ENCODE assay signal across 21 cellular contexts in genomic region chr3:71487418-71487817, GRCh38.
A peak's percentile ranks its signal among the peaks of the same experiment; 100 is the strongest.
DNase-seq lines count a peak whose midpoint lies in the region; ATAC-seq and TF ChIP-seq lines count a peak whose summit lies in the region.
"Had no signal": no experiment of that assay in that cellular context is flagged by ENCODE, and none has a peak within 500 bp of the region (broad histone marks: within the 10 kb centered on the region; RNA-seq: fewer than 3 reads in every experiment).

No MANE protein-coding gene starts in this region.

- POLR2A ChIA-PET in activated CD8-positive, alpha-beta T cell treated with anti-CD3 and anti-CD28 coated beads for 36 hours (lab: Charles Lee) = interaction anchor here (2.8 kb wide), 1 partner anchor 9 kb away, joined by 11 read pairs; no protein-coding TSS in a partner anchor

- intact Hi-C loops in activated CD8-positive, alpha-beta T cell treated with anti-CD3 and anti-CD28 coated beads for 36 hours (cut with micrococcal nuclease) = loop anchor here (5.0 to 10.0 kb wide), 2 partner anchors 35 to 183 kb away; no protein-coding TSS in a partner anchor
- intact Hi-C loops in natural killer cell (cut with micrococcal nuclease) (no loop called here), left ventricle myocardium superior (cut with micrococcal nuclease) (no loop called here)

- H3K36me3 Mint-ChIP-seq in T-helper 2 cell treated with Interferon-gamma antibody and Interleukin-4, amounts not matched to agents 5 μg/mL and 100 μg/mL, for 36 hours (ENCODE audit: low read depth) = peaks cover 25% of the 10 kb centered on the region
- peaks cover 40% of the 10 kb centered on the region for H3K36me3 Mint-ChIP-seq in activated CD8-positive, alpha-beta T cell treated with anti-CD3 and anti-CD28 coated beads for 36 hours (ENCODE audit: low read depth)
- H3K36me3 Mint-ChIP-seq in natural killer cell = no peaks in the 10 kb centered on the region

- peak; percentile 29 for ATAC-seq in activated CD8-positive, alpha-beta T cell treated with anti-CD3 and anti-CD28 coated beads for 36 hours
- peak; percentile 48 to 64 (median 57) for ATAC-seq in natural killer cell
- ATAC-seq in left ventricle myocardium superior = no peak
- ATAC-seq: esophagus mucosa, WTC11 had no signal

- H3K4me3 Mint-ChIP-seq in T-helper 2 cell treated with Interferon-gamma antibody and Interleukin-4, amounts not matched to agents 5 μg/mL and 100 μg/mL, for 36 hours = peak overlapping the region; percentile 81
- peak overlapping the region; percentile 72 for H3K4me3 Mint-ChIP-seq in activated CD8-positive, alpha-beta T cell treated with anti-CD3 and anti-CD28 coated beads for 36 hours
- H3K4me3 Mint-ChIP-seq in natural killer cell = peak overlapping the region; percentile 57
- H3K4me3 Mint-ChIP-seq: WTC11 had no signal

- peaks cover 10% of the 10 kb centered on the region for H3K9me3 Mint-ChIP-seq in T-helper 2 cell treated with Interferon-gamma antibody and Interleukin-4, amounts not matched to agents 5 μg/mL and 100 μg/mL, for 36 hours
- peaks cover 12% of the 10 kb centered on the region for H3K9me3 Mint-ChIP-seq in activated CD8-positive, alpha-beta T cell treated with anti-CD3 and anti-CD28 coated beads for 36 hours
- H3K9me3 Mint-ChIP-seq in natural killer cell = peaks cover 0 to 2% of the 10 kb centered on the region in 2 donors

- no peaks in the 10 kb centered on the region for H3K27me3 Mint-ChIP-seq in T-helper 2 cell treated with Interferon-gamma antibody and Interleukin-4, amounts not matched to agents 5 μg/mL and 100 μg/mL, for 36 hours (ENCODE audit: low read depth)
- no peaks in the 10 kb centered on the region for H3K27me3 Mint-ChIP-seq in activated CD8-positive, alpha-beta T cell treated with anti-CD3 and anti-CD28 coated beads for 36 hours
- H3K27me3 Mint-ChIP-seq in natural killer cell (ENCODE audit: low read depth in 2 of 2) = no peaks in the 10 kb centered on the region

- DNase-seq in T-helper 2 cell treated with Interferon-gamma antibody and Interleukin-4, amounts not matched to agents 5 μg/mL and 100 μg/mL, for 36 hours (ENCODE audit: low spot score) = no peak
- DNase-seq in T-helper 2 cell = no peak
- peak; percentile 34 for DNase-seq in KBM-7
- no peak for DNase-seq in activated CD8-positive, alpha-beta T cell treated with anti-CD3 and anti-CD28 coated beads for 36 hours
- DNase-seq in natural killer cell = no peak
- DNase-seq in central memory CD4-positive, alpha-beta T cell = no peak
- no peak for DNase-seq in left ventricle myocardium superior
- no peak for DNase-seq in cerebellum (ENCODE audit: low spot score)
- DNase-seq: 8988T; dermis blood vessel endothelial cell; DND-41; head of caudate nucleus; islet precursor cell; NCI-H345; occipital lobe; PC-9; sigmoid colon; stimulated activated CD4-positive, alpha-beta T cell treated with anti-CD3 and anti-CD28 coated beads, Interleukin-4, amount 100 ng/mL, for 1 hour; tibial artery had no signal

- in situ Hi-C loops in KBM-7 (cut with MboI; ENCODE audit: low pct_unique_long_range_greater_than_20kb, low sequenced_read_pairs) = no loop called here

- CTCF ChIA-PET in activated CD8-positive, alpha-beta T cell treated with anti-CD3 and anti-CD28 coated beads for 36 hours (lab: Charles Lee) = interaction anchor here (1.7 kb wide), 1 partner anchor 31 kb away, joined by 5 read pairs; no protein-coding TSS in a partner anchor

- H3K4me1 Mint-ChIP-seq in T-helper 2 cell treated with Interferon-gamma antibody and Interleukin-4, amounts not matched to agents 5 μg/mL and 100 μg/mL, for 36 hours (ENCODE audit: low read depth) = peaks cover 60% of the 10 kb centered on the region
- peaks cover 83% of the 10 kb centered on the region for H3K4me1 Mint-ChIP-seq in activated CD8-positive, alpha-beta T cell treated with anti-CD3 and anti-CD28 coated beads for 36 hours (ENCODE audit: low read depth)
- H3K4me1 Mint-ChIP-seq in natural killer cell = peaks cover 24 to 29% of the 10 kb centered on the region in 2 donors

- TF ChIP-seq CTCF in activated CD8-positive, alpha-beta T cell treated with anti-CD3 and anti-CD28 coated beads for 36 hours (IDR thresholded peaks at IDR 0.05) = no peak
- TF ChIP-seq CTCF in natural killer cell (IDR thresholded peaks at IDR 0.05) = no peak

- peak overlapping the region; percentile 91 for H3K27ac Mint-ChIP-seq in T-helper 2 cell treated with Interferon-gamma antibody and Interleukin-4, amounts not matched to agents 5 μg/mL and 100 μg/mL, for 36 hours
- peak overlapping the region; percentile 98 for H3K27ac Mint-ChIP-seq in activated CD8-positive, alpha-beta T cell treated with anti-CD3 and anti-CD28 coated beads for 36 hours
- H3K27ac Mint-ChIP-seq in natural killer cell = peak overlapping the region; percentile 66 to 69
- H3K27ac Mint-ChIP-seq: WTC11 had no signal
